1 cellular context compared by ENCODE assay signal in the genomic region with DNA sequence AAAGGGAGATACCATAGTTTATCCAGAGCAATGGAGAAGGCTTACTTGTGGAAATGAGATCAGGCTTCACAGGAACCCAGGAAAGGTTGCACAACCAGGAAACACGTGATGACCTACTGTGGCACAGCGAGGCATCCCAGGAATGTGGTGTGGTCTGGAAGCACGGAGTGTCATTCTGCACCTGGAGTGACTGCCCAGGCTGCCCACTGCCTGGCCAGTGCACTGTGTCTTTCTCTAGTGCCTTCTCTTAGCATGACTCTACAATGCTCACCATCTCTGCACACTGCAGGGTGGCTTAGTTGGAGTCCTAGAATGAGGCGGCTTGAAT.
A peak's percentile ranks its signal among the peaks of the same experiment; 100 is the strongest.
TF ChIP-seq lines count a peak whose summit lies in the region.

No MANE protein-coding gene starts in this region.

TF ChIP-seq in HepG2, 621 proteins besides CTCF, POLR2A, EP300 and RAD21 (continued from another document):
- TF ChIP-seq BCL6 (CRISPR knock-in tag; IDR thresholded peaks at IDR 0.05) = peak; percentile 75
- no peak for TF ChIP-seq ZNF329 (CRISPR knock-in tag; IDR thresholded peaks at IDR 0.05; ENCODE audit: low read depth)
- TF ChIP-seq, protein P1, sequence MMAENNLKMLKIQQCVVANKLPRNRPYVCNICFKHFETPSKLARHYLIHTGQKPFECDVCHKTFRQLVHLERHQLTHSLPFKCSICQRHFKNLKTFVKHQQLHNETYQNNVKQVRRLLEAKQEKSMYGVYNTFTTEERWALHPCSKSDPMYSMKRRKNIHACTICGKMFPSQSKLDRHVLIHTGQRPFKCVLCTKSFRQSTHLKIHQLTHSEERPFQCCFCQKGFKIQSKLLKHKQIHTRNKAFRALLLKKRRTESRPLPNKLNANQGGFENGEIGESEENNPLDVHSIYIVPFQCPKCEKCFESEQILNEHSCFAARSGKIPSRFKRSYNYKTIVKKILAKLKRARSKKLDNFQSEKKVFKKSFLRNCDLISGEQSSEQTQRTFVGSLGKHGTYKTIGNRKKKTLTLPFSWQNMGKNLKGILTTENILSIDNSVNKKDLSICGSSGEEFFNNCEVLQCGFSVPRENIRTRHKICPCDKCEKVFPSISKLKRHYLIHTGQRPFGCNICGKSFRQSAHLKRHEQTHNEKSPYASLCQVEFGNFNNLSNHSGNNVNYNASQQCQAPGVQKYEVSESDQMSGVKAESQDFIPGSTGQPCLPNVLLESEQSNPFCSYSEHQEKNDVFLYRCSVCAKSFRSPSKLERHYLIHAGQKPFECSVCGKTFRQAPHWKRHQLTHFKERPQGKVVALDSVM (CRISPR knock-in tag; IDR thresholded peaks at IDR 0.05) = no peak
- TF ChIP-seq ZNF556 (CRISPR knock-in tag; IDR thresholded peaks at IDR 0.05; ENCODE audit: borderline replicate concordance) = no peak
- TF ChIP-seq, protein P2, sequence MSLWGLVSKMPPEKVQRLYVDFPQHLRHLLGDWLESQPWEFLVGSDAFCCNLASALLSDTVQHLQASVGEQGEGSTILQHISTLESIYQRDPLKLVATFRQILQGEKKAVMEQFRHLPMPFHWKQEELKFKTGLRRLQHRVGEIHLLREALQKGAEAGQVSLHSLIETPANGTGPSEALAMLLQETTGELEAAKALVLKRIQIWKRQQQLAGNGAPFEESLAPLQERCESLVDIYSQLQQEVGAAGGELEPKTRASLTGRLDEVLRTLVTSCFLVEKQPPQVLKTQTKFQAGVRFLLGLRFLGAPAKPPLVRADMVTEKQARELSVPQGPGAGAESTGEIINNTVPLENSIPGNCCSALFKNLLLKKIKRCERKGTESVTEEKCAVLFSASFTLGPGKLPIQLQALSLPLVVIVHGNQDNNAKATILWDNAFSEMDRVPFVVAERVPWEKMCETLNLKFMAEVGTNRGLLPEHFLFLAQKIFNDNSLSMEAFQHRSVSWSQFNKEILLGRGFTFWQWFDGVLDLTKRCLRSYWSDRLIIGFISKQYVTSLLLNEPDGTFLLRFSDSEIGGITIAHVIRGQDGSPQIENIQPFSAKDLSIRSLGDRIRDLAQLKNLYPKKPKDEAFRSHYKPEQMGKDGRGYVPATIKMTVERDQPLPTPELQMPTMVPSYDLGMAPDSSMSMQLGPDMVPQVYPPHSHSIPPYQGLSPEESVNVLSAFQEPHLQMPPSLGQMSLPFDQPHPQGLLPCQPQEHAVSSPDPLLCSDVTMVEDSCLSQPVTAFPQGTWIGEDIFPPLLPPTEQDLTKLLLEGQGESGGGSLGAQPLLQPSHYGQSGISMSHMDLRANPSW (CRISPR knock-in tag; IDR thresholded peaks at IDR 0.05; ENCODE audit: borderline replicate concordance) = no peak
- no peak for TF ChIP-seq HNRNPUL1 (IDR thresholded peaks at IDR 0.05; ENCODE audit: low read depth, low read length)
- TF ChIP-seq, protein P3, sequence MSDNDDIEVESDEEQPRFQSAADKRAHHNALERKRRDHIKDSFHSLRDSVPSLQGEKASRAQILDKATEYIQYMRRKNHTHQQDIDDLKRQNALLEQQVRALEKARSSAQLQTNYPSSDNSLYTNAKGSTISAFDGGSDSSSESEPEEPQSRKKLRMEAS (IDR thresholded peaks at IDR 0.05) = 0 out of 2 replicates have a peak, but pooled peaks have one; percentile 58
- TF ChIP-seq LCORL (IDR thresholded peaks at IDR 0.05) = no peak
- TF ChIP-seq LCORL (CRISPR knock-in tag; IDR thresholded peaks at IDR 0.05) = no peak
- TF ChIP-seq RBFOX2 (IDR thresholded peaks at IDR 0.05; ENCODE audit: low read depth, low read length) = no peak
- TF ChIP-seq ZNF431 (CRISPR knock-in tag; IDR thresholded peaks at IDR 0.05; ENCODE audit: borderline replicate concordance, low read depth) = no peak
- no peak for TF ChIP-seq FOXO1 (CRISPR knock-in tag; IDR thresholded peaks at IDR 0.05)
- TF ChIP-seq ATF1 (CRISPR knock-in tag; IDR thresholded peaks at IDR 0.05) = no peak
- TF ChIP-seq, protein P4, sequence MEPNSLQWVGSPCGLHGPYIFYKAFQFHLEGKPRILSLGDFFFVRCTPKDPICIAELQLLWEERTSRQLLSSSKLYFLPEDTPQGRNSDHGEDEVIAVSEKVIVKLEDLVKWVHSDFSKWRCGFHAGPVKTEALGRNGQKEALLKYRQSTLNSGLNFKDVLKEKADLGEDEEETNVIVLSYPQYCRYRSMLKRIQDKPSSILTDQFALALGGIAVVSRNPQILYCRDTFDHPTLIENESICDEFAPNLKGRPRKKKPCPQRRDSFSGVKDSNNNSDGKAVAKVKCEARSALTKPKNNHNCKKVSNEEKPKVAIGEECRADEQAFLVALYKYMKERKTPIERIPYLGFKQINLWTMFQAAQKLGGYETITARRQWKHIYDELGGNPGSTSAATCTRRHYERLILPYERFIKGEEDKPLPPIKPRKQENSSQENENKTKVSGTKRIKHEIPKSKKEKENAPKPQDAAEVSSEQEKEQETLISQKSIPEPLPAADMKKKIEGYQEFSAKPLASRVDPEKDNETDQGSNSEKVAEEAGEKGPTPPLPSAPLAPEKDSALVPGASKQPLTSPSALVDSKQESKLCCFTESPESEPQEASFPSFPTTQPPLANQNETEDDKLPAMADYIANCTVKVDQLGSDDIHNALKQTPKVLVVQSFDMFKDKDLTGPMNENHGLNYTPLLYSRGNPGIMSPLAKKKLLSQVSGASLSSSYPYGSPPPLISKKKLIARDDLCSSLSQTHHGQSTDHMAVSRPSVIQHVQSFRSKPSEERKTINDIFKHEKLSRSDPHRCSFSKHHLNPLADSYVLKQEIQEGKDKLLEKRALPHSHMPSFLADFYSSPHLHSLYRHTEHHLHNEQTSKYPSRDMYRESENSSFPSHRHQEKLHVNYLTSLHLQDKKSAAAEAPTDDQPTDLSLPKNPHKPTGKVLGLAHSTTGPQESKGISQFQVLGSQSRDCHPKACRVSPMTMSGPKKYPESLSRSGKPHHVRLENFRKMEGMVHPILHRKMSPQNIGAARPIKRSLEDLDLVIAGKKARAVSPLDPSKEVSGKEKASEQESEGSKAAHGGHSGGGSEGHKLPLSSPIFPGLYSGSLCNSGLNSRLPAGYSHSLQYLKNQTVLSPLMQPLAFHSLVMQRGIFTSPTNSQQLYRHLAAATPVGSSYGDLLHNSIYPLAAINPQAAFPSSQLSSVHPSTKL (CRISPR knock-in tag; IDR thresholded peaks at IDR 0.05) = peak; percentile 91
- 0 out of 2 replicates have a peak, but pooled peaks have one; percentile 21 for TF ChIP-seq KDM2A (CRISPR knock-in tag; IDR thresholded peaks at IDR 0.05; ENCODE audit: borderline replicate concordance, low read depth)
- 0 out of 2 replicates have a peak, but pooled peaks have one; percentile 27 for TF ChIP-seq PHF8 (CRISPR knock-in tag; IDR thresholded peaks at IDR 0.05)
- TF ChIP-seq RNF2 (conservative IDR thresholded peaks at IDR 0.05; ENCODE audit: low read depth) = no peak
- TF ChIP-seq, protein P5, sequence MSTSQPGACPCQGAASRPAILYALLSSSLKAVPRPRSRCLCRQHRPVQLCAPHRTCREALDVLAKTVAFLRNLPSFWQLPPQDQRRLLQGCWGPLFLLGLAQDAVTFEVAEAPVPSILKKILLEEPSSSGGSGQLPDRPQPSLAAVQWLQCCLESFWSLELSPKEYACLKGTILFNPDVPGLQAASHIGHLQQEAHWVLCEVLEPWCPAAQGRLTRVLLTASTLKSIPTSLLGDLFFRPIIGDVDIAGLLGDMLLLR (CRISPR knock-in tag; IDR thresholded peaks at IDR 0.05) = no peak
- TF ChIP-seq SYNCRIP (IDR thresholded peaks at IDR 0.05; ENCODE audit: insufficient read depth, low read depth, low read length) = no peak
- no peak for TF ChIP-seq ZNF343 (CRISPR knock-in tag; IDR thresholded peaks at IDR 0.05)
- TF ChIP-seq, protein P6, sequence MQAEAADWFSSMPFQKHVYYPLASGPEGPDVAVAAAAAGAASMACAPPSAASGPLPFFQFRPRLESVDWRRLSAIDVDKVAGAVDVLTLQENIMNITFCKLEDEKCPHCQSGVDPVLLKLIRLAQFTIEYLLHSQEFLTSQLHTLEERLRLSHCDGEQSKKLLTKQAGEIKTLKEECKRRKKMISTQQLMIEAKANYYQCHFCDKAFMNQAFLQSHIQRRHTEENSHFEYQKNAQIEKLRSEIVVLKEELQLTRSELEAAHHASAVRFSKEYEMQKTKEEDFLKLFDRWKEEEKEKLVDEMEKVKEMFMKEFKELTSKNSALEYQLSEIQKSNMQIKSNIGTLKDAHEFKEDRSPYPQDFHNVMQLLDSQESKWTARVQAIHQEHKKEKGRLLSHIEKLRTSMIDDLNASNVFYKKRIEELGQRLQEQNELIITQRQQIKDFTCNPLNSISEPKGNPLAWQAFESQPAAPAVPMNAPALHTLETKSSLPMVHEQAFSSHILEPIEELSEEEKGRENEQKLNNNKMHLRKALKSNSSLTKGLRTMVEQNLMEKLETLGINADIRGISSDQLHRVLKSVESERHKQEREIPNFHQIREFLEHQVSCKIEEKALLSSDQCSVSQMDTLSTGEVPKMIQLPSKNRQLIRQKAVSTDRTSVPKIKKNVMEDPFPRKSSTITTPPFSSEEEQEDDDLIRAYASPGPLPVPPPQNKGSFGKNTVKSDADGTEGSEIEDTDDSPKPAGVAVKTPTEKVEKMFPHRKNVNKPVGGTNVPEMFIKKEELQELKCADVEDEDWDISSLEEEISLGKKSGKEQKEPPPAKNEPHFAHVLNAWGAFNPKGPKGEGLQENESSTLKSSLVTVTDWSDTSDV (CRISPR knock-in tag; IDR thresholded peaks at IDR 0.05) = no peak
- TF ChIP-seq DPF2 (CRISPR knock-in tag; IDR thresholded peaks at IDR 0.05; ENCODE audit: borderline replicate concordance, low read depth) = 0 out of 2 replicates have a peak, but pooled peaks have one; percentile 22
- TF ChIP-seq SIN3A (IDR thresholded peaks at IDR 0.05; ENCODE audit: borderline replicate concordance, low read depth, low read length) = no peak
- TF ChIP-seq ZNF839 (CRISPR knock-in tag; IDR thresholded peaks at IDR 0.05; ENCODE audit: borderline replicate concordance) = no peak
- TF ChIP-seq, protein P7, sequence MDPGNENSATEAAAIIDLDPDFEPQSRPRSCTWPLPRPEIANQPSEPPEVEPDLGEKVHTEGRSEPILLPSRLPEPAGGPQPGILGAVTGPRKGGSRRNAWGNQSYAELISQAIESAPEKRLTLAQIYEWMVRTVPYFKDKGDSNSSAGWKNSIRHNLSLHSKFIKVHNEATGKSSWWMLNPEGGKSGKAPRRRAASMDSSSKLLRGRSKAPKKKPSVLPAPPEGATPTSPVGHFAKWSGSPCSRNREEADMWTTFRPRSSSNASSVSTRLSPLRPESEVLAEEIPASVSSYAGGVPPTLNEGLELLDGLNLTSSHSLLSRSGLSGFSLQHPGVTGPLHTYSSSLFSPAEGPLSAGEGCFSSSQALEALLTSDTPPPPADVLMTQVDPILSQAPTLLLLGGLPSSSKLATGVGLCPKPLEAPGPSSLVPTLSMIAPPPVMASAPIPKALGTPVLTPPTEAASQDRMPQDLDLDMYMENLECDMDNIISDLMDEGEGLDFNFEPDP (CRISPR knock-in tag; conservative IDR thresholded peaks at IDR 0.05) = no peak
- TF ChIP-seq MTA3 (CRISPR knock-in tag; IDR thresholded peaks at IDR 0.05) = no peak
- TF ChIP-seq STAG1 (CRISPR knock-in tag; IDR thresholded peaks at IDR 0.05) = no peak
- no peak for TF ChIP-seq ZNF552 (CRISPR knock-in tag; IDR thresholded peaks at IDR 0.05; ENCODE audit: borderline replicate concordance)
- TF ChIP-seq SALL2 (CRISPR knock-in tag; IDR thresholded peaks at IDR 0.05) = no peak
- no peak for TF ChIP-seq SRSF1 (optimal IDR thresholded peaks at IDR 0.05; ENCODE audit: low read depth, low read length)
- TF ChIP-seq SAP130 (CRISPR knock-in tag; IDR thresholded peaks at IDR 0.05; ENCODE audit: low read depth) = peak; percentile 74
- TF ChIP-seq RBM22 (optimal IDR thresholded peaks at IDR 0.05; ENCODE audit: low read length) = no peak
- no peak for TF ChIP-seq ZNF230 (CRISPR knock-in tag; IDR thresholded peaks at IDR 0.05)
- TF ChIP-seq ATF7-NPFF (CRISPR knock-in tag; IDR thresholded peaks at IDR 0.05; ENCODE audit: low read depth) = no peak
